ENCODE assay signal across 1 cellular context in the genomic region with DNA sequence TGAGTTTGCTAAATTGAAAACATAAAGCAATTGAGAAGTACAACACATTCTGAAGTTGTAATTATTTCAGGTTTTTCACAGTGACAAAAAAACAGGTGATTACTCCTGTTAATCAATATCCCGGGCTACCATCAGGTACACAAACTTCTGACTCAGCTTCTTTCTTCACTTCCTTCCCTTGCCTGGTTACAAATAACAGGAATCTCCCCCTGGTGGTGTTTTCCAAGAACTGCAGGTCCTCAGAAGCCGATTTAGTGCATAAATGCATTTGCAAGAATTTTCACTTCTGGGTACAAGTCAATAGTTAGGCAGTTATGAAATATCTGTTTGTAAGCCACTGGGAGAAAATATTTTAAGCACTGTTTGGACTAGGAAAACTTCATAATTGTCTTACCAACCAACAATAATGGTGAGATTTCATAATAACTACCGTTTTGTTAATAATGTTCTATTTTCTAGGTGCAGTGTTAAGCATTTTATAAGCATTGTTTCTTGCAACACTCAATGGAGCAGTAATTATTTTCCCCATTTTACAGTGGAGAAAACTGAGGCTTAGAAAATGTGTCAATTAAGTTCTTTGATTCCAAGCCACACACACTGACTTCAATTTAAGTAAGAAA.
TF ChIP-seq lines count a peak whose summit lies in the region.

No MANE protein-coding gene starts in this region.

TF ChIP-seq in GM23338, 12 proteins besides CTCF, POLR2A, EP300 and RAD21 (continued from another document):
- TF ChIP-seq, protein P1, sequence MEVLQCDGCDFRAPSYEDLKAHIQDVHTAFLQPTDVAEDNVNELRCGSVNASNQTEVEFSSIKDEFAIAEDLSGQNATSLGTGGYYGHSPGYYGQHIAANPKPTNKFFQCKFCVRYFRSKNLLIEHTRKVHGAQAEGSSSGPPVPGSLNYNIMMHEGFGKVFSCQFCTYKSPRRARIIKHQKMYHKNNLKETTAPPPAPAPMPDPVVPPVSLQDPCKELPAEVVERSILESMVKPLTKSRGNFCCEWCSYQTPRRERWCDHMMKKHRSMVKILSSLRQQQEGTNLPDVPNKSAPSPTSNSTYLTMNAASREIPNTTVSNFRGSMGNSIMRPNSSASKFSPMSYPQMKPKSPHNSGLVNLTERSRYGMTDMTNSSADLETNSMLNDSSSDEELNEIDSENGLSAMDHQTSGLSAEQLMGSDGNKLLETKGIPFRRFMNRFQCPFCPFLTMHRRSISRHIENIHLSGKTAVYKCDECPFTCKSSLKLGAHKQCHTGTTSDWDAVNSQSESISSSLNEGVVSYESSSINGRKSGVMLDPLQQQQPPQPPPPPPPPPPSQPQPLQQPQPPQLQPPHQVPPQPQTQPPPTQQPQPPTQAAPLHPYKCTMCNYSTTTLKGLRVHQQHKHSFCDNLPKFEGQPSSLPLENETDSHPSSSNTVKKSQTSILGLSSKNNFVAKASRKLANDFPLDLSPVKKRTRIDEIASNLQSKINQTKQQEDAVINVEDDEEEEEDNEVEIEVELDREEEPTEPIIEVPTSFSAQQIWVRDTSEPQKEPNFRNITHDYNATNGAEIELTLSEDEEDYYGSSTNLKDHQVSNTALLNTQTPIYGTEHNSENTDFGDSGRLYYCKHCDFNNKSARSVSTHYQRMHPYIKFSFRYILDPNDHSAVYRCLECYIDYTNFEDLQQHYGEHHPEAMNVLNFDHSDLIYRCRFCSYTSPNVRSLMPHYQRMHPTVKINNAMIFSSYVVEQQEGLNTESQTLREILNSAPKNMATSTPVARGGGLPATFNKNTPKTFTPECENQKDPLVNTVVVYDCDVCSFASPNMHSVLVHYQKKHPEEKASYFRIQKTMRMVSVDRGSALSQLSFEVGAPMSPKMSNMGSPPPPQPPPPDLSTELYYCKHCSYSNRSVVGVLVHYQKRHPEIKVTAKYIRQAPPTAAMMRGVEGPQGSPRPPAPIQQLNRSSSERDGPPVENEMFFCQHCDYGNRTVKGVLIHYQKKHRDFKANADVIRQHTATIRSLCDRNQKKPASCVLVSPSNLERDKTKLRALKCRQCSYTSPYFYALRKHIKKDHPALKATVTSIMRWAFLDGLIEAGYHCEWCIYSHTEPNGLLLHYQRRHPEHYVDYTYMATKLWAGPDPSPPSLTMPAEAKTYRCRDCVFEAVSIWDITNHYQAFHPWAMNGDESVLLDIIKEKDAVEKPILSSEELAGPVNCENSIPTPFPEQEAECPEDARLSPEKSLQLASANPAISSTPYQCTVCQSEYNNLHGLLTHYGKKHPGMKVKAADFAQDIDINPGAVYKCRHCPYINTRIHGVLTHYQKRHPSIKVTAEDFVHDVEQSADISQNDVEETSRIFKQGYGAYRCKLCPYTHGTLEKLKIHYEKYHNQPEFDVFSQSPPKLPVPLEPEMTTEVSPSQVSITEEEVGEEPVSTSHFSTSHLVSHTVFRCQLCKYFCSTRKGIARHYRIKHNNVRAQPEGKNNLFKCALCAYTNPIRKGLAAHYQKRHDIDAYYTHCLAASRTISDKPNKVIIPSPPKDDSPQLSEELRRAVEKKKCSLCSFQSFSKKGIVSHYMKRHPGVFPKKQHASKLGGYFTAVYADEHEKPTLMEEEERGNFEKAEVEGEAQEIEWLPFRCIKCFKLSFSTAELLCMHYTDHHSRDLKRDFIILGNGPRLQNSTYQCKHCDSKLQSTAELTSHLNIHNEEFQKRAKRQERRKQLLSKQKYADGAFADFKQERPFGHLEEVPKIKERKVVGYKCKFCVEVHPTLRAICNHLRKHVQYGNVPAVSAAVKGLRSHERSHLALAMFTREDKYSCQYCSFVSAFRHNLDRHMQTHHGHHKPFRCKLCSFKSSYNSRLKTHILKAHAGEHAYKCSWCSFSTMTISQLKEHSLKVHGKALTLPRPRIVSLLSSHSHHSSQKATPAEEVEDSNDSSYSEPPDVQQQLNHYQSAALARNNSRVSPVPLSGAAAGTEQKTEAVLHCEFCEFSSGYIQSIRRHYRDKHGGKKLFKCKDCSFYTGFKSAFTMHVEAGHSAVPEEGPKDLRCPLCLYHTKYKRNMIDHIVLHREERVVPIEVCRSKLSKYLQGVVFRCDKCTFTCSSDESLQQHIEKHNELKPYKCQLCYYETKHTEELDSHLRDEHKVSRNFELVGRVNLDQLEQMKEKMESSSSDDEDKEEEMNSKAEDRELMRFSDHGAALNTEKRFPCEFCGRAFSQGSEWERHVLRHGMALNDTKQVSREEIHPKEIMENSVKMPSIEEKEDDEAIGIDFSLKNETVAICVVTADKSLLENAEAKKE (CRISPR knock-in tag; IDR thresholded peaks at IDR 0.05), result no peak
- no peak for TF ChIP-seq ZNF331 (CRISPR knock-in tag; IDR thresholded peaks at IDR 0.05; ENCODE audit: low read depth)
- TF ChIP-seq, protein P2, sequence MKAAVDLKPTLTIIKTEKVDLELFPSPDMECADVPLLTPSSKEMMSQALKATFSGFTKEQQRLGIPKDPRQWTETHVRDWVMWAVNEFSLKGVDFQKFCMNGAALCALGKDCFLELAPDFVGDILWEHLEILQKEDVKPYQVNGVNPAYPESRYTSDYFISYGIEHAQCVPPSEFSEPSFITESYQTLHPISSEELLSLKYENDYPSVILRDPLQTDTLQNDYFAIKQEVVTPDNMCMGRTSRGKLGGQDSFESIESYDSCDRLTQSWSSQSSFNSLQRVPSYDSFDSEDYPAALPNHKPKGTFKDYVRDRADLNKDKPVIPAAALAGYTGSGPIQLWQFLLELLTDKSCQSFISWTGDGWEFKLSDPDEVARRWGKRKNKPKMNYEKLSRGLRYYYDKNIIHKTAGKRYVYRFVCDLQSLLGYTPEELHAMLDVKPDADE (IDR thresholded peaks at IDR 0.05), result no peak
- no peak for TF ChIP-seq EZH2phosphoT487 (IDR thresholded peaks at IDR 0.05; ENCODE audit: unreplicated experiment)
- no peak for TF ChIP-seq ZNF114 (CRISPR knock-in tag; IDR thresholded peaks at IDR 0.05)
- TF ChIP-seq POLR2AphosphoS5 (IDR thresholded peaks at IDR 0.05; ENCODE audit: low read depth), result no peak
- no peak for TF ChIP-seq NANOG (IDR thresholded peaks at IDR 0.05; ENCODE audit: borderline replicate concordance)
- no peak for TF ChIP-seq CREB1 (CRISPR knock-in tag; IDR thresholded peaks at IDR 0.05; ENCODE audit: low read depth)
